Comparison of ENCODE assay signal across 29 cellular contexts in the genomic region with DNA sequence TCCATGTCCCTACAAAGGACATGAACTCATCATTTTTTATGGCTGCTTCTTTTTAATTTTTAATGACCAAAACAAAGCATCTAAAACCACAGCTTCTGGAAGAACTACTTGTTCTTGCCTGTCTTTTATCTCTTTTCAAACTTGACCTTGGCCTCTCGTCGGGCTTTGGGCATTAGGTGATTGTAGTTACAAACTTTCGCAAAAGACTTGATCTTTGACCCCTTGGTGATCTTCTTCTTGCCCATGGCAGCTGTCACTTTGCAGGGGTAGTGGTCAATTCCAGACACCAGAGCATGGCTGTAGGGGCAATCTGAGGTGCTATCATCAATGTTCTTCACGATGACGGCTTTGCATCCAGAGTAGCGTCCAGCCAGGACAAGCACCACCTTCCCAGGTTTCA.
"Had no signal": no experiment of that assay in that cellular context is flagged by ENCODE, and none has a peak within 500 bp of the region (broad histone marks: within the 10 kb centered on the region; RNA-seq: fewer than 3 reads in every experiment).

No MANE protein-coding gene starts in this region.

- FAIRE-seq: urothelium cell line had no signal

- H3K36me3 Mint-ChIP-seq: natural killer cell had no signal

- H3K4me1 ChIP-seq: parathyroid adenoma, thyroid gland, tibial nerve, vagina had no signal

- H3K36me3 ChIP-seq: neural progenitor cell, ovary, stomach, thoracic aorta, thyroid gland, tibial nerve, upper lobe of left lung, vagina had no signal

- H3K4me3 Mint-ChIP-seq: natural killer cell; nephron; neural progenitor cell; stimulated activated naive B cell treated with anti-CD40 and anti-IgM and Interleukin-4, amounts not matched to agents 10 μg/mL and 1 μg/mL and 100 μg/mL, for 72 hours; stimulated activated naive CD8-positive, alpha-beta T cell treated with anti-CD3 and anti-CD28 coated beads, Interleukin-15, Interleukin-2, amounts not matched to agents 100 ng/mL and 50 ng/mL, for 24 hours had no signal

- H3K27me3 ChIP-seq: neural progenitor cell, ovary, spleen, stomach, thyroid gland, tibial nerve, upper lobe of left lung, vagina had no signal

- H3K27ac ChIP-seq: neural progenitor cell, ovary, parathyroid adenoma, psoas muscle, skin epidermis, spleen, stomach, thoracic aorta, thyroid gland, tibial nerve, upper lobe of left lung, vagina had no signal

- H3K79me2 ChIP-seq: parathyroid adenoma had no signal

- H3K9ac ChIP-seq: neural progenitor cell, parathyroid adenoma had no signal

- H2AFZ ChIP-seq: neural progenitor cell, parathyroid adenoma had no signal

- H3K4me2 ChIP-seq: neural progenitor cell, smooth muscle cell had no signal

- H3K27ac Mint-ChIP-seq: nephron; neural progenitor cell; progenitor cell of endocrine pancreas; stimulated activated naive B cell treated with anti-CD40 and anti-IgM and Interleukin-4, amounts not matched to agents 10 μg/mL and 1 μg/mL and 100 μg/mL, for 72 hours; stimulated activated naive CD8-positive, alpha-beta T cell treated with anti-CD3 and anti-CD28 coated beads, Interleukin-15, Interleukin-2, amounts not matched to agents 100 ng/mL and 50 ng/mL, for 24 hours had no signal

- H3K27me3 Mint-ChIP-seq: progenitor cell of endocrine pancreas; stimulated activated naive B cell treated with anti-CD40 and anti-IgM and Interleukin-4, amounts not matched to agents 10 μg/mL and 1 μg/mL and 100 μg/mL, for 72 hours; stimulated activated naive CD8-positive, alpha-beta T cell treated with anti-CD3 and anti-CD28 coated beads, Interleukin-15, Interleukin-2, amounts not matched to agents 100 ng/mL and 50 ng/mL, for 24 hours had no signal

- H3K9me3 ChIP-seq: ovary, psoas muscle, stomach, thoracic aorta, thyroid gland, upper lobe of left lung, vagina had no signal

- H3K9me3 Mint-ChIP-seq: natural killer cell; stimulated activated naive CD8-positive, alpha-beta T cell treated with anti-CD3 and anti-CD28 coated beads, Interleukin-15, Interleukin-2, amounts not matched to agents 100 ng/mL and 50 ng/mL, for 24 hours had no signal

- DNase-seq: natural killer cell; occipital lobe; ovary; posterior cingulate gyrus; psoas muscle; right cardiac atrium; spleen; stimulated activated CD4-positive, alpha-beta T cell treated with anti-CD3 and anti-CD28 coated beads, Interleukin-12 subunit alpha, Interleukin-12 subunit beta, amount 100 ng/mL, for 4 hours; stimulated activated CD4-positive, alpha-beta T cell treated with anti-CD3 and anti-CD28 coated beads, Interleukin-1b, Interleukin-23, amount 100 ng/mL, for 48 hours; stimulated activated CD4-positive, alpha-beta T cell treated with anti-CD3 and anti-CD28 coated beads, Interleukin-4, amount 100 ng/mL, for 1 hour; stimulated activated CD4-positive, alpha-beta T cell treated with anti-CD3 and anti-CD28 coated beads, Interleukin-4, amount 100 ng/mL, for 4 hours; stimulated activated CD8-positive, alpha-beta memory T cell treated with anti-CD3 and anti-CD28 coated beads, Interleukin-4, amount 100 ng/mL, for 48 hours; stimulated activated naive B cell treated with anti-CD40 and anti-IgM and Interleukin-4, amounts not matched to agents 10 μg/mL and 1 μg/mL and 100 μg/mL, for 72 hours; stimulated activated naive CD4-positive, alpha-beta T cell treated with Interleukin-2 at 50 U/mL for 16 hours; stomach; thyroid gland; trophoblast cell; upper lobe of left lung had no signal

- H3K4me3 ChIP-seq: neural progenitor cell, ovary, psoas muscle, skin epidermis, smooth muscle cell, spleen, stomach, thoracic aorta, thyroid gland, tibial nerve, upper lobe of left lung, vagina had no signal
